ENCODE assay signal across 1 cellular context in genomic region chr10:119532791-119533190, GRCh38.
TF ChIP-seq lines count a peak whose summit lies in the region.

No MANE protein-coding gene starts in this region.

TF ChIP-seq in IMR-90, 13 proteins besides CTCF, POLR2A, EP300 and RAD21:
- TF ChIP-seq CEBPB (IDR thresholded peaks at IDR 0.05; ENCODE audit: low read depth, low read length): 0 out of 2 replicates have a peak, but pooled peaks have one; percentile 3
TF ChIP-seq in IMR-90: peak in this region for 1; not testable (repeated sequence) for 12.
